In genomic region chr13:30869491-30869890, GRCh38 we compare ENCODE assay signal across 15 cellular contexts. TPM values are rescaled to one million over a fixed set of nuclear protein-coding genes. Genes with fewer than 3 reads are reported as not detected.
A peak's percentile ranks its signal among the peaks of the same experiment; 100 is the strongest.
DNase-seq lines count a peak whose midpoint lies in the region; ATAC-seq and TF ChIP-seq lines count a peak whose summit lies in the region.
"Had no signal": no experiment of that assay in that cellular context is flagged by ENCODE, and none has a peak within 500 bp of the region (broad histone marks: within the 10 kb centered on the region; RNA-seq: fewer than 3 reads in every experiment).

No MANE protein-coding gene starts in this region.

- no peaks in the 10 kb centered on the region for H3K36me3 ChIP-seq in SJSA1
- H3K36me3 ChIP-seq in upper lobe of right lung, result no peaks in the 10 kb centered on the region

- no peak for DNase-seq in SJSA1 (ENCODE audit: low read depth in 1 of 2, low spot score in 2 of 2)
- DNase-seq in fibroblast of mammary gland (ENCODE audit: low read depth), result peak; percentile 73
- no peak for DNase-seq in omental fat pad (ENCODE audit: low spot score)
- no peak for DNase-seq in upper lobe of right lung
- DNase-seq in NCI-H128 (lab: John Stamatoyannopoulos, UW; ENCODE audit: unreplicated experiment), result no peak
- DNase-seq in activated CD8-positive, alpha-beta memory T cell treated with anti-CD3 and anti-CD28 coated beads, Interleukin-2, amount 10 ng/mL, durations not matched to agents 7 days and 5 days, result no peak
- DNase-seq: activated CD4-positive, alpha-beta T cell treated with anti-CD3 and anti-CD28 coated beads, Interleukin-2, amount 50 U/mL, for 4 hours; activated effector memory CD4-positive, alpha-beta T cell treated with anti-CD3 and anti-CD28 coated beads, Interleukin-2, amount 50 U/mL, for 16 hours; Calu3; NCI-H2029; T-helper 2 cell had no signal

- CTCF ChIA-PET in activated CD8-positive, alpha-beta memory T cell treated with anti-CD3 and anti-CD28 coated beads, Interleukin-2, amount 10 ng/mL, durations not matched to agents 7 days and 5 days (lab: Charles Lee), result no interaction called here

- peaks cover 2% of the 10 kb centered on the region for H3K4me1 Mint-ChIP-seq in activated CD8-positive, alpha-beta memory T cell treated with anti-CD3 and anti-CD28 coated beads, Interleukin-2, amount 10 ng/mL, durations not matched to agents 7 days and 5 days

- ATAC-seq in omental fat pad (ENCODE audit: low FRiP score) (peak; percentile 18), upper lobe of right lung (peak; percentile 32), HG03432 (IDR thresholded peaks at IDR 0.05; ENCODE audit: unreplicated experiment) (no peak), GM18873 (IDR thresholded peaks at IDR 0.05; ENCODE audit: low FRiP score, unreplicated experiment) (no peak)
- no peak for ATAC-seq in activated CD8-positive, alpha-beta memory T cell treated with anti-CD3 and anti-CD28 coated beads, Interleukin-2, amount 10 ng/mL, durations not matched to agents 7 days and 5 days

- no peak overlapping the region for H3K4me3 Mint-ChIP-seq in activated CD8-positive, alpha-beta memory T cell treated with anti-CD3 and anti-CD28 coated beads, Interleukin-2, amount 10 ng/mL, durations not matched to agents 7 days and 5 days

- H3K27me3 ChIP-seq in SJSA1 (replicated peaks) (no peaks in the 10 kb centered on the region), upper lobe of right lung (no peaks in the 10 kb centered on the region)

- H3K27ac Mint-ChIP-seq in activated CD8-positive, alpha-beta memory T cell treated with anti-CD3 and anti-CD28 coated beads, Interleukin-2, amount 10 ng/mL, durations not matched to agents 7 days and 5 days, result no peak overlapping the region
- H3K27ac Mint-ChIP-seq: progenitor cell of endocrine pancreas had no signal

- H3K9me3 ChIP-seq in SJSA1 (replicated peaks) (no peaks in the 10 kb centered on the region), upper lobe of right lung (no peaks in the 10 kb centered on the region)

- H3K9me3 Mint-ChIP-seq in activated CD8-positive, alpha-beta memory T cell treated with anti-CD3 and anti-CD28 coated beads, Interleukin-2, amount 10 ng/mL, durations not matched to agents 7 days and 5 days (ENCODE audit: low read depth), result no peaks in the 10 kb centered on the region

- H3K27me3 Mint-ChIP-seq in activated CD8-positive, alpha-beta memory T cell treated with anti-CD3 and anti-CD28 coated beads, Interleukin-2, amount 10 ng/mL, durations not matched to agents 7 days and 5 days, result peaks cover 25% of the 10 kb centered on the region

- TF ChIP-seq CTCF in fibroblast of mammary gland (conservative IDR thresholded peaks at IDR 0.05; ENCODE audit: control insufficient read depth, insufficient read depth, low read depth, low read length) (no peak), omental fat pad (IDR thresholded peaks at IDR 0.05) (no peak), upper lobe of right lung (IDR thresholded peaks at IDR 0.05) (no peak)

- no peak overlapping the region for H3K4me3 ChIP-seq in SJSA1
- no peak overlapping the region for H3K4me3 ChIP-seq in fibroblast of mammary gland (ENCODE audit: control insufficient read depth, low read depth, low read length)
- no peak overlapping the region for H3K4me3 ChIP-seq in upper lobe of right lung
- H3K4me3 ChIP-seq: lung had no signal

- intact Hi-C loops in upper lobe of right lung (cut with DNase I), result no loop called here

- peak overlapping the region; percentile 99 for H3K27ac ChIP-seq in SJSA1
- no peak overlapping the region for H3K27ac ChIP-seq in upper lobe of right lung

- H3K4me1 ChIP-seq in SJSA1 (replicated peaks), result peaks cover 65% of the 10 kb centered on the region
- H3K4me1 ChIP-seq in upper lobe of right lung, result no peaks in the 10 kb centered on the region

- H3K36me3 Mint-ChIP-seq in activated CD8-positive, alpha-beta memory T cell treated with anti-CD3 and anti-CD28 coated beads, Interleukin-2, amount 10 ng/mL, durations not matched to agents 7 days and 5 days, result no peaks in the 10 kb centered on the region

RNA-seq across cellular contexts. Expression of gene MEDAG, which starts 36.6 kb away (rescaled TPM):
- not detected in 2 replicates for total RNA-seq in SJSA1 (2014; rRNA removed; shearing (Covaris generic))
- total RNA-seq in omental fat pad (100 to 1,000 TPM; 113 to 601 (median 377) TPM), upper lobe of right lung (5.5 TPM)
- under 1 TPM; 0.38 to 0.59 TPM for total RNA-seq in activated CD8-positive, alpha-beta memory T cell treated with anti-CD3 and anti-CD28 coated beads, Interleukin-2, amount 10 ng/mL, durations not matched to agents 7 days and 5 days
- total RNA-seq: progenitor cell of endocrine pancreas had no signal

Comparison
In these comparisons a context has a peak if more than half of its experiments do, and no peak if none do; other contexts are left out.
1. ATAC-seq: peak in omental fat pad (single experiment) and upper lobe of right lung (single experiment); none in HG03432 (single experiment), activated CD8-positive, alpha-beta memory T cell treated with anti-CD3 and anti-CD28 coated beads, Interleukin-2, amount 10 ng/mL, durations not matched to agents 7 days and 5 days (single experiment) and GM18873 (single experiment).
2. RNA of gene MEDAG, which starts 36.6 kb away (total RNA-seq): 113 to 601 TPM in omental fat pad; 5.5 TPM in upper lobe of right lung (single experiment), 0.38 to 0.59 TPM in activated CD8-positive, alpha-beta memory T cell treated with anti-CD3 and anti-CD28 coated beads, Interleukin-2, amount 10 ng/mL, durations not matched to agents 7 days and 5 days and not detected in SJSA1; every median in the first group is over 10 times any median in the second.